Comparison of ENCODE assay signal across 23 cellular contexts in genomic region chr14:101411770-101412169, GRCh38.
A peak's percentile ranks its signal among the peaks of the same experiment; 100 is the strongest.
DNase-seq lines count a peak whose midpoint lies in the region; ATAC-seq, FAIRE-seq and TF ChIP-seq lines count a peak whose summit lies in the region.
"Had no signal": no experiment of that assay in that cellular context is flagged by ENCODE, and none has a peak within 500 bp of the region (broad histone marks: within the 10 kb centered on the region; RNA-seq: fewer than 3 reads in every experiment).

No MANE protein-coding gene starts in this region.

- WGBS in A549 (ENCODE audit: missing lambda C conversion rate) = 88% methylated on average over 10 of the region's 10 CpGs
- 62 to 63% methylated on average over 10 of the region's 10 CpGs for WGBS in pancreas, 2 donors

- H2AFZ ChIP-seq in PC-9 (no peak overlapping the region), GM23338 (no peak overlapping the region)

- H3K4me1 Mint-ChIP-seq in GM23338 = peaks cover 8% of the 10 kb centered on the region
- H3K4me1 Mint-ChIP-seq in T-helper 2 cell treated with Interferon-gamma antibody and Interleukin-4, amounts not matched to agents 5 μg/mL and 100 μg/mL, for 36 hours (ENCODE audit: low read depth) = no peaks in the 10 kb centered on the region
- H3K4me1 Mint-ChIP-seq: B cell had no signal

- CTCF ChIA-PET in A549 (lab: Yijun Ruan, JAX) (no interaction called here), PC-9 (lab: Charles Lee) (no interaction called here)

- H3K4me2 ChIP-seq in A549 (peak overlapping the region; percentile 64; the same call in 1 of the 3 replicates), PC-9 (peak overlapping the region; percentile 64; the same call in 1 of the 2 replicates), GM23338 (no peak overlapping the region)

- H3K4me1 ChIP-seq in A549 (peaks cover 17% of the 10 kb centered on the region), PC-9 (replicated peaks; ENCODE audit: insufficient read depth) (peaks cover 62% of the 10 kb centered on the region), pancreas (peaks cover 11 to 12% (median 11%) of the 10 kb centered on the region in 3 donors), GM23338 (ENCODE audit: insufficient read depth) (no peaks in the 10 kb centered on the region)

- no peaks in the 10 kb centered on the region; the same call in 1 of the 2 replicates for H3K9me2 ChIP-seq in PC-9 (ENCODE audit: insufficient read depth)
- H3K9me2 ChIP-seq in GM23338 (ENCODE audit: insufficient read depth) = no peaks in the 10 kb centered on the region

- H4K20me1 ChIP-seq in PC-9 (ENCODE audit: insufficient read depth) (no peaks in the 10 kb centered on the region), GM23338 (replicated peaks; ENCODE audit: insufficient read depth) (no peaks in the 10 kb centered on the region)
- H4K20me1 ChIP-seq: BLaER1 treated with 17β-estradiol and CSF1 and Interleukin-3, amounts not matched to agents 10 nM and 100 nM had no signal

- TF ChIP-seq POLR2A in A549 (IDR thresholded peaks at IDR 0.05; ENCODE audit: low read length) = no peak

- no peaks in the 10 kb centered on the region for H3K79me2 ChIP-seq in PC-9 (ENCODE audit: low read depth)
- H3K79me2 ChIP-seq in GM23338 (replicated peaks; ENCODE audit: insufficient read depth) = no peaks in the 10 kb centered on the region

- H3K36me3 Mint-ChIP-seq in GM23338 (ENCODE audit: low read depth) = no peaks in the 10 kb centered on the region; the same call in 2 of the 3 replicates
- H3K36me3 Mint-ChIP-seq in T-helper 2 cell treated with Interferon-gamma antibody and Interleukin-4, amounts not matched to agents 5 μg/mL and 100 μg/mL, for 36 hours (ENCODE audit: low read depth) = no peaks in the 10 kb centered on the region
- H3K36me3 Mint-ChIP-seq: CD8-positive, alpha-beta T cell had no signal

- TF ChIP-seq RAD21 in A549 (conservative IDR thresholded peaks at IDR 0.05 in 1 of 2, IDR thresholded peaks at IDR 0.05 in 1 of 2) = no peak
- TF ChIP-seq RAD21 in Ishikawa (IDR thresholded peaks at IDR 0.05; ENCODE audit: low read depth) = no peak

- POLR2A ChIA-PET in A549 (lab: Yijun Ruan, JAX) (no interaction called here), PC-9 (lab: Charles Lee; ENCODE audit: unreplicated experiment) (no interaction called here)

- peaks cover 33% of the 10 kb centered on the region for H3F3A ChIP-seq in PC-9 (ENCODE audit: insufficient read depth, low read depth)
- no peaks in the 10 kb centered on the region for H3F3A ChIP-seq in GM23338 (replicated peaks; ENCODE audit: low read depth)

- DNase-seq in A549 (ENCODE audit: low read depth in 1 of 2, low spot score in 1 of 2) (no peak), PC-9 (no peak), pancreas (no peak), islet precursor cell (no peak), GM23338 (ENCODE audit: low spot score) (no peak)
- no peak for DNase-seq in T-helper 2 cell treated with Interferon-gamma antibody and Interleukin-4, amounts not matched to agents 5 μg/mL and 100 μg/mL, for 36 hours (ENCODE audit: low spot score)
- DNase-seq: 8988T; AML-193; Caco-2; Calu3; CD4-positive, alpha-beta T cell; CD8-positive, alpha-beta T cell; DMS79 treated with DMSO at 0.1 percent for 48 hours; GF-D8 had no signal

- FAIRE-seq in A549 (lab: Jason Lieb, UNC) = no peak
- FAIRE-seq in pancreas (lab: Jason Lieb, UNC) = no peak
- FAIRE-seq: A204.1, D721Med, G401.6, GM12891, GM19239 had no signal

- TF ChIP-seq EP300 in A549 (IDR thresholded peaks at IDR 0.05) = no peak
- no peak for TF ChIP-seq EP300 in Ishikawa (IDR thresholded peaks at IDR 0.05; ENCODE audit: borderline replicate concordance)

- no peak for TF ChIP-seq CTCF in A549 (IDR thresholded peaks at IDR 0.05)
- TF ChIP-seq CTCF in PC-9 (conservative IDR thresholded peaks at IDR 0.05) = no peak
- TF ChIP-seq CTCF in pancreas (IDR thresholded peaks at IDR 0.05) = no peak
- no peak for TF ChIP-seq CTCF in GM23338 (conservative IDR thresholded peaks at IDR 0.05; ENCODE audit: low read depth in 2 of 2)

- intact Hi-C loops in PC-9 (cut with micrococcal nuclease; ENCODE audit: unreplicated experiment) = loop anchor here (2.0 kb wide), 1 partner anchor 65 kb away; no protein-coding TSS in a partner anchor
- intact Hi-C loops in pancreas (cut with DNase I) = no loop called here

- ATAC-seq in A549 (no peak), pancreas (peak; percentile 36 to 68 (median 52)), GM23338 (no peak)
- ATAC-seq: CD8-positive, alpha-beta T cell had no signal

- no peak overlapping the region for H3K27ac Mint-ChIP-seq in GM23338
- H3K27ac Mint-ChIP-seq in T-helper 2 cell treated with Interferon-gamma antibody and Interleukin-4, amounts not matched to agents 5 μg/mL and 100 μg/mL, for 36 hours = no peak overlapping the region
- H3K27ac Mint-ChIP-seq: B cell; CD4-positive, alpha-beta T cell; CD8-positive, alpha-beta T cell had no signal

- H3K9me3 Mint-ChIP-seq in GM23338 = no peaks in the 10 kb centered on the region
- no peaks in the 10 kb centered on the region for H3K9me3 Mint-ChIP-seq in T-helper 2 cell treated with Interferon-gamma antibody and Interleukin-4, amounts not matched to agents 5 μg/mL and 100 μg/mL, for 36 hours
- H3K9me3 Mint-ChIP-seq: CD4-positive, alpha-beta T cell; CD8-positive, alpha-beta T cell had no signal

- H3K27me3 ChIP-seq in PC-9 (ENCODE audit: insufficient read depth, low read depth) = no peaks in the 10 kb centered on the region
- H3K27me3 ChIP-seq in pancreas = no peaks in the 10 kb centered on the region
- H3K27me3 ChIP-seq in GM23338 (ENCODE audit: insufficient read depth) = no peaks in the 10 kb centered on the region
- H3K27me3 ChIP-seq: BLaER1 treated with 17β-estradiol and CSF1 and Interleukin-3, amounts not matched to agents 10 nM and 100 nM had no signal

- no peak overlapping the region for H3K4me3 Mint-ChIP-seq in GM23338
- H3K4me3 Mint-ChIP-seq in T-helper 2 cell treated with Interferon-gamma antibody and Interleukin-4, amounts not matched to agents 5 μg/mL and 100 μg/mL, for 36 hours = no peak overlapping the region
- H3K4me3 Mint-ChIP-seq: B cell; CD4-positive, alpha-beta T cell; CD8-positive, alpha-beta T cell had no signal

- no peaks in the 10 kb centered on the region for H3K36me3 ChIP-seq in PC-9 (ENCODE audit: low read depth)
- no peaks in the 10 kb centered on the region for H3K36me3 ChIP-seq in pancreas
- no peaks in the 10 kb centered on the region for H3K36me3 ChIP-seq in GM23338 (ENCODE audit: insufficient read depth)
- H3K36me3 ChIP-seq: BLaER1 treated with 17β-estradiol and CSF1 and Interleukin-3, amounts not matched to agents 10 nM and 100 nM had no signal

- H3K9me3 ChIP-seq in A549 = no peaks in the 10 kb centered on the region
- H3K9me3 ChIP-seq in PC-9 (ENCODE audit: insufficient read depth, low read depth) = no peaks in the 10 kb centered on the region
- no peaks in the 10 kb centered on the region for H3K9me3 ChIP-seq in pancreas
- H3K9me3 ChIP-seq: BLaER1 treated with 17β-estradiol and CSF1 and Interleukin-3, amounts not matched to agents 10 nM and 100 nM; Caco-2 had no signal

- H3K27ac ChIP-seq in A549 (peak overlapping the region in 1 of 2 experiments; percentile 63; a peak in 3 of 6 replicates), PC-9 (no peak overlapping the region), pancreas (no peak overlapping the region), GM23338 (ENCODE audit: low read depth) (no peak overlapping the region)
- H3K27ac ChIP-seq: BLaER1 treated with 17β-estradiol and CSF1 and Interleukin-3, amounts not matched to agents 10 nM and 100 nM; C4-2B had no signal

- BruUV-seq in PC-9 (replicated peaks; lab: Mats Ljungman, UMichigan) = no TSS peak

- H3K4me3 ChIP-seq in A549 (no peak overlapping the region), PC-9 (no peak overlapping the region), pancreas (no peak overlapping the region), GM23338 (no peak overlapping the region)
- H3K4me3 ChIP-seq: BLaER1 treated with 17β-estradiol and CSF1 and Interleukin-3, amounts not matched to agents 10 nM and 100 nM had no signal

- H3K27me3 Mint-ChIP-seq in GM23338 (ENCODE audit: insufficient read depth, low read depth, poor library complexity) = peaks cover 6% of the 10 kb centered on the region
- peaks cover 14% of the 10 kb centered on the region for H3K27me3 Mint-ChIP-seq in T-helper 2 cell treated with Interferon-gamma antibody and Interleukin-4, amounts not matched to agents 5 μg/mL and 100 μg/mL, for 36 hours (ENCODE audit: low read depth)

TF ChIP-seq in A549, 52 proteins besides CTCF, POLR2A, EP300 and RAD21 (continues in another document):
- no peak for TF ChIP-seq NFE2L2 (conservative IDR thresholded peaks at IDR 0.05; ENCODE audit: low read length)
- no peak for TF ChIP-seq ZNF302 (CRISPR knock-in tag; IDR thresholded peaks at IDR 0.05)
- TF ChIP-seq ZFP36 (IDR thresholded peaks at IDR 0.05; ENCODE audit: borderline replicate concordance, partially characterized antibody) = no peak
- no peak for TF ChIP-seq GATA3 (IDR thresholded peaks at IDR 0.05; ENCODE audit: borderline replicate concordance)

TF ChIP-seq in Ishikawa, 13 proteins besides CTCF, POLR2A, EP300 and RAD21:
- no peak for TF ChIP-seq CREB1 (IDR thresholded peaks at IDR 0.05; ENCODE audit: low read depth)
- no peak for TF ChIP-seq ZBTB7A (IDR thresholded peaks at IDR 0.05; ENCODE audit: low read depth)
- 0 out of 2 replicates have a peak, but pooled peaks have one; percentile 11 for TF ChIP-seq MAX (IDR thresholded peaks at IDR 0.05)
- TF ChIP-seq TAF1 (IDR thresholded peaks at IDR 0.05; ENCODE audit: low read depth) = no peak
- TF ChIP-seq FOXM1 (IDR thresholded peaks at IDR 0.05; ENCODE audit: borderline replicate concordance, low read depth) = no peak
- no peak for TF ChIP-seq CEBPB (IDR thresholded peaks at IDR 0.05)

TF ChIP-seq in GM23338, 12 proteins besides CTCF, POLR2A, EP300 and RAD21 (continues in another document):
- TF ChIP-seq ZNF331 (CRISPR knock-in tag; IDR thresholded peaks at IDR 0.05; ENCODE audit: low read depth) (no peak), ETS1 (IDR thresholded peaks at IDR 0.05) (no peak), CREB1 (CRISPR knock-in tag; IDR thresholded peaks at IDR 0.05; ENCODE audit: low read depth) (no peak), ZNF114 (CRISPR knock-in tag; IDR thresholded peaks at IDR 0.05) (no peak), EZH2phosphoT487 (IDR thresholded peaks at IDR 0.05; ENCODE audit: unreplicated experiment) (no peak), STAT1 (IDR thresholded peaks at IDR 0.05; ENCODE audit: unreplicated experiment) (no peak), POLR2AphosphoS5 (IDR thresholded peaks at IDR 0.05; ENCODE audit: low read depth) (no peak)

Comparison
In these comparisons a context has a peak if more than half of its experiments do, and no peak if none do; other contexts are left out.
1. ATAC-seq: peak in pancreas (4 of 4); none in A549 (0 of 2) and GM23338 (single experiment).